Comparison of ENCODE assay signal across 9 cellular contexts in the genomic region with DNA sequence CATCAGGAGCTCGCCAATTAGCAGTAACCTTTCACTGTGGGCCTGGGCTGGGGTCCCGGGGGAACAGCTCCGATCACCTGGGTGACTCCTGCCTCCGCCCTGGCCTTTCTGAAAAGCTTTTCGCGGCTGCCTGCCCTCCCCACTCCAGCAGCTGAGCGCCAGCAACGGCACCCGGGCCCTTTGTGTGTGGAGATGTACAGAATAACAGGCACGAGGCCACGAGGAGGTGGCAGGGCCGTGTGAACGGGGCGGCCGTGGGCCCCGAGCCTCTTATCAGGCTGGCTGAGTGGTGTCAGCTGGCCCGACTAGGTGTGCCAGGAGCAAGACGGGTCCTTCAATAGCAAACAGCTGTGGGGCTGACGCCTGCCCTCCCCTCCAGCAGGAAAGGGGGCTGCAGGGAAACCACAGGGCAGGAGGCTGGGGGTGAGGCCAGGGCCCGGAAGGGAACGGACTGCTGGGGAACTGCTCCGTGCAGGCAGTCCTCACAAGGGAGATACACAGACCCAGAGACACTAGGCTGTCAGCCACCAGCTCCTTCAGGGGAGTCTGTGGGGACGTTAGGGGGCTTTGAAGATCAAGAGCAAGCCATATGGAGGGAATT. TPM values are rescaled to one million over a fixed set of nuclear protein-coding genes. Genes with fewer than 3 reads are reported as not detected.
A peak's percentile ranks its signal among the peaks of the same experiment; 100 is the strongest.
DNase-seq lines count a peak whose midpoint lies in the region; ATAC-seq and TF ChIP-seq lines count a peak whose summit lies in the region.
"Had no signal": no experiment of that assay in that cellular context is flagged by ENCODE, and none has a peak within 500 bp of the region (broad histone marks: within the 10 kb centered on the region; RNA-seq: fewer than 3 reads in every experiment).

No MANE protein-coding gene starts in this region.

- H3K27ac ChIP-seq in right cardiac atrium (ENCODE audit: low read length) (peak overlapping the region; percentile 14), esophagus muscularis mucosa (replicated peaks in 1 of 4) (no peak overlapping the region)

- no peak for TF ChIP-seq POLR2A in esophagus muscularis mucosa (IDR thresholded peaks at IDR 0.05; ENCODE audit: low read depth)

- no peaks in the 10 kb centered on the region for H3K36me3 ChIP-seq in esophagus muscularis mucosa

- ATAC-seq in right cardiac atrium, result peak; percentile 85 to 86
- no peak for ATAC-seq in left lobe of liver

- 29% methylated on average over 23 of the region's 23 CpGs for WGBS in right cardiac atrium
- WGBS in esophagus muscularis mucosa, result 70% methylated on average over 20 of the region's 23 CpGs

- no peak for TF ChIP-seq CTCF in esophagus muscularis mucosa (IDR thresholded peaks at IDR 0.05)

- H3K27me3 ChIP-seq in right cardiac atrium (ENCODE audit: control insufficient read depth, insufficient read depth), result no peaks in the 10 kb centered on the region
- H3K27me3 ChIP-seq in esophagus muscularis mucosa, result no peaks in the 10 kb centered on the region

- no peaks in the 10 kb centered on the region for H3K9me3 ChIP-seq in right cardiac atrium (ENCODE audit: control insufficient read depth, low read length)
- H3K9me3 ChIP-seq in esophagus muscularis mucosa, result no peaks in the 10 kb centered on the region

- no peaks in the 10 kb centered on the region for H3K4me1 ChIP-seq in right cardiac atrium (ENCODE audit: control insufficient read depth, insufficient read depth, low read length)
- peaks cover 12 to 26% (median 17%) of the 10 kb centered on the region in 4 donors for H3K4me1 ChIP-seq in esophagus muscularis mucosa

- DNase-seq in stimulated activated naive CD4-positive, alpha-beta T cell (lab: John Stamatoyannopoulos, UW), result peak in 4 of 6 experiments; percentile 13 to 50 (median 34)
- DNase-seq in stimulated activated naive CD4-positive, alpha-beta T cell treated with Interleukin-2 at 50 U/mL for 16 hours (lab: John Stamatoyannopoulos, UW), result no peak
- DNase-seq in UCSD-AML1 (lab: John Stamatoyannopoulos, UW; ENCODE audit: unreplicated experiment) (peak; percentile 38), right cardiac atrium (peak; percentile 69 to 90 (median 88)), NCI-H226 (no peak), left lobe of liver (ENCODE audit: low spot score) (no peak), esophagus muscularis mucosa (ENCODE audit: extremely low spot score) (no peak), OCI-M2 (lab: John Stamatoyannopoulos, UW; ENCODE audit: unreplicated experiment) (no peak)
- DNase-seq: DMS53 had no signal

- no peak for TF ChIP-seq EP300 in esophagus muscularis mucosa (IDR thresholded peaks at IDR 0.05)

- H3K4me3 ChIP-seq in right cardiac atrium (ENCODE audit: low read length), result no peak overlapping the region
- no peak overlapping the region for H3K4me3 ChIP-seq in esophagus muscularis mucosa

- intact Hi-C loops in right cardiac atrium (cut with DNase I) (loop anchor here in 2 of 4 donors (5.0 to 10.0 kb wide), 2 partner anchors 54 to 56 kb away; a partner anchor contains a TSS), esophagus muscularis mucosa (cut with DNase I) (loop anchor here (10.0 kb wide), 1 partner anchor 56 kb away; a partner anchor contains a TSS)

RNA-seq across cellular contexts. Expression of a gene that starts 56.7 kb away (rescaled TPM):
- 10 to 100 TPM in 1 of 4 donors, 1 to 10 TPM in 3; 6.5 to 10.9 (median 8.0) TPM for total RNA-seq in right cardiac atrium
- polyA plus RNA-seq in right cardiac atrium, result 8.3 TPM
- 5.8 TPM for total RNA-seq in left lobe of liver
- 10 to 100 TPM in 2 of 4 donors, 1 to 10 TPM in 2; 5.8 to 19.4 (median 12.8) TPM for total RNA-seq in esophagus muscularis mucosa

Comparison
In these comparisons a context has a peak if more than half of its experiments do, and no peak if none do; other contexts are left out.
1. DNase-seq: peak in stimulated activated naive CD4-positive, alpha-beta T cell (4 of 6), UCSD-AML1 (single experiment) and right cardiac atrium (3 of 3); none in stimulated activated naive CD4-positive, alpha-beta T cell treated with Interleukin-2 at 50 U/mL for 16 hours (single experiment), NCI-H226 (single experiment), left lobe of liver (single experiment), esophagus muscularis mucosa (single experiment) and OCI-M2 (single experiment).